ENCODE assay signal across 11 cellular contexts in the genomic region with DNA sequence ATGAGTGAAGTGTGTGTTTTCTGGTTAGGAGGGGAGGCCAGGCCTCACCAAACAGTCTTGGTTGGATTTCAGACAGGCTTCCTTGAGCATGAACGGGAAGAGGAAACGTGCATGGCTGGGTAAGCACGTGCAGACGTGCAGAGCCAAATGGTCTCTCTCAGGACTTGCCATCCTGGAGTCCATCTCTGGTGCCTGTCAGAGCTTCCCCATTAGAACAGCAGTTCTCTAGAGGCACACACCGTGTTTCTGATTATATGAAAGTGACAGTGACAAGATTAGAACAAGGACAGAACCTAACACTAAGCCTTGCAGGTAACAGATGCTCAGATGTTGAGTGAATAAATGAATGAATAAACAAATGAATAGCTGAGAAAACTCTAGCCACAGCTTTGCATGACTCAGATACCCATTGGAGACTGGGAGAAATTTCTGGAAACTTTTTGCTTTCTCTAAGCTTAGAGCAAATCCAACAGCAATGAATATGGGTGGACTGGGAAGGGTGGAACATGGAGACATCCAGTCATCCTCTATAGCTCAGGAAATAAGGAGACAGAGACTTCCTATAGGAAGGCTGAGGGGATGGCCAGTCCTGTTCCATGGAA. TPM values are rescaled to one million over a fixed set of nuclear protein-coding genes. Genes with fewer than 3 reads are reported as not detected.
DNase-seq lines count a peak whose midpoint lies in the region; ATAC-seq and TF ChIP-seq lines count a peak whose summit lies in the region.
"Had no signal": no experiment of that assay in that cellular context is flagged by ENCODE, and none has a peak within 500 bp of the region (broad histone marks: within the 10 kb centered on the region; RNA-seq: fewer than 3 reads in every experiment).

No MANE protein-coding gene starts in this region.

- no peaks in the 10 kb centered on the region for H4K20me1 ChIP-seq in OCI-LY7 (ENCODE audit: insufficient read depth, low read length)

- no peaks in the 10 kb centered on the region for H3K79me2 ChIP-seq in OCI-LY7 (ENCODE audit: insufficient read depth, low read depth, low read length)

- peak; percentile 37 for ATAC-seq in Right ventricle myocardium superior (ENCODE audit: poor library complexity)
- ATAC-seq in Right ventricle myocardium inferior: no peak
- ATAC-seq in natural killer cell treated with Interleukin-12 subunit alpha and Interleukin-12 subunit beta and Interleukin-15 and Interleukin-18, amount 100 ng/mL, for 72 hours: no peak

- no peaks in the 10 kb centered on the region for H3K36me3 Mint-ChIP-seq in mesothelial cell of epicardium
- H3K36me3 Mint-ChIP-seq in CD4-positive, alpha-beta memory T cell: no peaks in the 10 kb centered on the region
- no peaks in the 10 kb centered on the region for H3K36me3 Mint-ChIP-seq in natural killer cell treated with Interleukin-12 subunit alpha and Interleukin-12 subunit beta and Interleukin-15 and Interleukin-18, amount 100 ng/mL, for 72 hours

- CTCF ChIA-PET in OCI-LY7 (lab: Charles Lee; ENCODE audit: unreplicated experiment): interaction anchor here (0.6 kb wide), 2 partner anchors 105 to 1476 kb away, joined by 3 to 4 read pairs; no protein-coding TSS in a partner anchor
- CTCF ChIA-PET in CD4-positive, alpha-beta memory T cell (lab: Charles Lee; ENCODE audit: partially characterized antibody): interaction anchor here (0.8 to 1.3 kb wide), 2 partner anchors 16 to 134 kb away, joined by 4 to 5 read pairs; no protein-coding TSS in a partner anchor

- peak overlapping the region; percentile 57 for H3K27ac ChIP-seq in OCI-LY7 (ENCODE audit: low read depth, low read length, poor library complexity, severe bottlenecking)
- no peak overlapping the region for H3K27ac ChIP-seq in CD4-positive, alpha-beta memory T cell (ENCODE audit: low read depth, low read length)

- peak overlapping the region; percentile 93 for H3K27ac Mint-ChIP-seq in mesothelial cell of epicardium
- no peak overlapping the region for H3K27ac Mint-ChIP-seq in CD4-positive, alpha-beta memory T cell
- no peak overlapping the region for H3K27ac Mint-ChIP-seq in natural killer cell treated with Interleukin-12 subunit alpha and Interleukin-12 subunit beta and Interleukin-15 and Interleukin-18, amount 100 ng/mL, for 72 hours
- H3K27ac Mint-ChIP-seq: activated T-helper 2 cell treated with anti-CD3 and anti-CD28 coated beads, Interferon-gamma antibody, Interleukin-2, Interleukin-4, amounts not matched to agents 10 μg/mL and 5 μg/mL and 100 μg/mL, durations not matched to agents 14 hours and 24 hours and 36 hours had no signal

- peaks cover 3% of the 10 kb centered on the region for H3K9me3 Mint-ChIP-seq in mesothelial cell of epicardium
- peaks cover 0 to 1% (median 0%) of the 10 kb centered on the region in 8 donors for H3K9me3 Mint-ChIP-seq in CD4-positive, alpha-beta memory T cell
- H3K9me3 Mint-ChIP-seq in natural killer cell treated with Interleukin-12 subunit alpha and Interleukin-12 subunit beta and Interleukin-15 and Interleukin-18, amount 100 ng/mL, for 72 hours: no peaks in the 10 kb centered on the region
- H3K9me3 Mint-ChIP-seq: activated T-helper 2 cell treated with anti-CD3 and anti-CD28 coated beads, Interferon-gamma antibody, Interleukin-2, Interleukin-4, amounts not matched to agents 10 μg/mL and 5 μg/mL and 100 μg/mL, durations not matched to agents 14 hours and 24 hours and 36 hours had no signal

- H3K4me3 Mint-ChIP-seq in mesothelial cell of epicardium: no peak overlapping the region
- no peak overlapping the region for H3K4me3 Mint-ChIP-seq in CD4-positive, alpha-beta memory T cell
- H3K4me3 Mint-ChIP-seq in natural killer cell treated with Interleukin-12 subunit alpha and Interleukin-12 subunit beta and Interleukin-15 and Interleukin-18, amount 100 ng/mL, for 72 hours: no peak overlapping the region

- BruUV-seq in OCI-LY7 (replicated peaks; lab: Mats Ljungman, UMichigan): no TSS peak

- TF ChIP-seq CTCF in OCI-LY7 (conservative IDR thresholded peaks at IDR 0.05; ENCODE audit: low read length) (no peak), mesothelial cell of epicardium (IDR thresholded peaks at IDR 0.05; ENCODE audit: unreplicated experiment) (no peak)

- H3K36me3 ChIP-seq in OCI-LY7 (ENCODE audit: insufficient read depth, low read length): no peaks in the 10 kb centered on the region
- H3K36me3 ChIP-seq in CD4-positive, alpha-beta memory T cell (ENCODE audit: insufficient read depth, low read length): no peaks in the 10 kb centered on the region

- H3K27me3 ChIP-seq in CD4-positive, alpha-beta memory T cell (ENCODE audit: insufficient read depth, low read length): no peaks in the 10 kb centered on the region

- peaks cover 4% of the 10 kb centered on the region; the same call in 1 of the 2 replicates for H3K9me3 ChIP-seq in OCI-LY7 (ENCODE audit: low read length)
- H3K9me3 ChIP-seq in CD4-positive, alpha-beta memory T cell (ENCODE audit: control insufficient read depth in 1 of 2, low read length in 2 of 2): no peaks in the 10 kb centered on the region

- no peaks in the 10 kb centered on the region for H3K27me3 Mint-ChIP-seq in mesothelial cell of epicardium (ENCODE audit: low read depth)
- peaks cover 0 to 7% of the 10 kb centered on the region in 2 donors for H3K27me3 Mint-ChIP-seq in CD4-positive, alpha-beta memory T cell
- peaks cover 22 to 37% of the 10 kb centered on the region in 2 donors for H3K27me3 Mint-ChIP-seq in natural killer cell treated with Interleukin-12 subunit alpha and Interleukin-12 subunit beta and Interleukin-15 and Interleukin-18, amount 100 ng/mL, for 72 hours

- POLR2A ChIA-PET in OCI-LY7 (lab: Charles Lee): interaction anchor here (0.6 to 3.2 kb wide), 11 partner anchors 10 to 173 kb away, joined by 3 to 13 read pairs (median 3); a partner anchor contains a TSS
- POLR2A ChIA-PET in CD4-positive, alpha-beta memory T cell (lab: Charles Lee; ENCODE audit: partially characterized antibody): no interaction called here

- H3K9me2 ChIP-seq in OCI-LY7 (ENCODE audit: insufficient read depth, low read length): no peaks in the 10 kb centered on the region

- peak overlapping the region; percentile 41 for H3K4me2 ChIP-seq in OCI-LY7 (ENCODE audit: low read length)

- H3K4me1 Mint-ChIP-seq in mesothelial cell of epicardium: peaks cover 22% of the 10 kb centered on the region
- no peaks in the 10 kb centered on the region for H3K4me1 Mint-ChIP-seq in CD4-positive, alpha-beta memory T cell
- H3K4me1 Mint-ChIP-seq in natural killer cell treated with Interleukin-12 subunit alpha and Interleukin-12 subunit beta and Interleukin-15 and Interleukin-18, amount 100 ng/mL, for 72 hours (ENCODE audit: low read depth in 2 of 2): no peaks in the 10 kb centered on the region

- intact Hi-C loops in Right ventricle myocardium superior (cut with DNase I): no loop called here
- intact Hi-C loops in Right ventricle myocardium inferior (cut with DNase I): no loop called here
- intact Hi-C loops in OCI-LY7 (cut with micrococcal nuclease; ENCODE audit: unreplicated experiment): loop anchor here (5.0 to 10.0 kb wide), 2 partner anchors 120 to 407 kb away; a partner anchor contains a TSS
- intact Hi-C loops in CD4-positive, alpha-beta memory T cell (cut with micrococcal nuclease): no loop called here

- DNase-seq in Right ventricle myocardium superior (no peak), Right ventricle myocardium inferior (ENCODE audit: missing footprints) (no peak), OCI-LY7 (ENCODE audit: low spot score) (peak; percentile 85), mesothelial cell of epicardium (ENCODE audit: low spot score in 2 of 2, unreplicated experiment in 2 of 2) (no peak), foreskin melanocyte (no peak), GF-D8 (lab: John Stamatoyannopoulos, UW) (no peak)
- no peak for DNase-seq in CD4-positive, alpha-beta memory T cell
- no peak for DNase-seq in natural killer cell treated with Interleukin-12 subunit alpha and Interleukin-12 subunit beta and Interleukin-15 and Interleukin-18, amount 100 ng/mL, for 72 hours (ENCODE audit: low spot score)
- DNase-seq: Kasumi-1, NCI-H226 had no signal

- peak overlapping the region; percentile 12 for H3K4me3 ChIP-seq in OCI-LY7 (ENCODE audit: low read depth, low read length, poor library complexity, severe bottlenecking)
- H3K4me3 ChIP-seq in CD4-positive, alpha-beta memory T cell (ENCODE audit: low read length in 2 of 2): no peak overlapping the region

- peaks cover 21% of the 10 kb centered on the region for H3K4me1 ChIP-seq in OCI-LY7 (ENCODE audit: insufficient read depth, low read length, poor library complexity, severe bottlenecking)
- H3K4me1 ChIP-seq in CD4-positive, alpha-beta memory T cell (ENCODE audit: insufficient read depth, low read length): no peaks in the 10 kb centered on the region

- H2AFZ ChIP-seq in OCI-LY7 (ENCODE audit: low read length): peak overlapping the region; percentile 86

RNA-seq across cellular contexts. Expression of a gene that starts 11.8 kb away (rescaled TPM):
- total RNA-seq in Right ventricle myocardium superior: 86.1 TPM
- 99.1 TPM for total RNA-seq in Right ventricle myocardium inferior
- 0.25 TPM in 1 of 2 replicates, not detected in the other for total RNA-seq in OCI-LY7 (2014; rRNA removed; shearing (Covaris generic))
- total RNA-seq in OCI-LY7 (2022): 0.49 TPM in 1 of 2 replicates, not detected in the other
- total RNA-seq in mesothelial cell of epicardium: 191 to 211 TPM (median 194 TPM) in 3 replicates
- not detected for total RNA-seq in CD4-positive, alpha-beta memory T cell
- under 1 TPM in 1 of 2 donors, not detected in 1; 0.13 TPM for polyA plus RNA-seq in CD4-positive, alpha-beta memory T cell
- total RNA-seq in natural killer cell treated with Interleukin-12 subunit alpha and Interleukin-12 subunit beta and Interleukin-15 and Interleukin-18, amount 100 ng/mL, for 72 hours: under 1 TPM; 0.11 to 0.40 TPM

Comparison
In these comparisons a context has a peak if more than half of its experiments do, and no peak if none do; other contexts are left out.
1. RNA of a gene that starts 11.8 kb away (total RNA-seq): 191 to 211 TPM in mesothelial cell of epicardium, 99.1 TPM in Right ventricle myocardium inferior (single experiment) and 86.1 TPM in Right ventricle myocardium superior (single experiment); 0.25 to 0.49 TPM in OCI-LY7, 0.11 to 0.40 TPM in natural killer cell treated with Interleukin-12 subunit alpha and Interleukin-12 subunit beta and Interleukin-15 and Interleukin-18, amount 100 ng/mL, for 72 hours and not detected in CD4-positive, alpha-beta memory T cell; every median in the first group is over 10 times any median in the second.